ENCODE assay signal across 17 cellular contexts in the genomic region with DNA sequence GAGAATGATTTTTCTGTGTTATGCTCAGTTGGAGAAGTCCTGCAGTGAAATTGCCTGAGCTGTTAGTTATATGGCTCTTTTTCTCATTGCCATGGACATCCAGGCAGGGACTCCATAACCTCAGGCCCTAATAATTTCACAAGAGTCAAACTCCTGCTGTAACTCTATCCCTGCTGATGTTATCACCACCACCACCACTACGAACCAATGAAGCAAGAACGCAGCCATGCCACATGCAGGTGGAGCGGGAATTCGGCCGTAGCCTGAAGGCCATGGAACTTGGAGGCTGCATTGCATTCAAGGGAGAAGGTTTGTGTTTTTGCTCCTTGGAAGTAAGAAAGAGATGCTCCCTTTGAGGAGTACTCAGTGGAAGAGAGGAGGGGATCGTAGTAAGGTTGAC. TPM values are rescaled to one million over a fixed set of nuclear protein-coding genes. Genes with fewer than 3 reads are reported as not detected.
"Had no signal": no experiment of that assay in that cellular context is flagged by ENCODE, and none has a peak within 500 bp of the region (broad histone marks: within the 10 kb centered on the region; RNA-seq: fewer than 3 reads in every experiment).

No MANE protein-coding gene starts in this region.

- H3K4me1 ChIP-seq: esophagus muscularis mucosa, gastrocnemius medialis, heart right ventricle, left ventricle myocardium inferior, lower lobe of right lung, tibial artery had no signal

- H3K4me3 ChIP-seq: esophagus muscularis mucosa, gastrocnemius medialis, heart right ventricle, left ventricle myocardium inferior, lower lobe of right lung, ovary, smooth muscle cell, tibial artery had no signal

- H3K27me3 ChIP-seq: esophagus muscularis mucosa, ovary, tibial artery had no signal

- H3K36me3 ChIP-seq: esophagus muscularis mucosa, gastrocnemius medialis, heart right ventricle, left ventricle myocardium inferior, lower lobe of right lung, ovary, tibial artery had no signal

- H3K4me2 ChIP-seq: smooth muscle cell had no signal

- DNase-seq: effector memory CD8-positive, alpha-beta T cell; gastrocnemius medialis; heart right ventricle; hypothalamus; islet precursor cell; left ventricle myocardium inferior; lower lobe of right lung; natural killer cell; ovary; right cardiac atrium; stimulated activated CD4-positive, alpha-beta T cell treated with anti-CD3 and anti-CD28 coated beads, Interleukin-4, amount 100 ng/mL, for 1 hour; stimulated activated CD8-positive, alpha-beta memory T cell treated with anti-CD3 and anti-CD28 coated beads, Interleukin-4, amount 100 ng/mL, for 48 hours; tibial artery had no signal

- ATAC-seq: effector memory CD8-positive, alpha-beta T cell; gastrocnemius medialis; heart right ventricle; lower lobe of right lung; natural killer cell; right cardiac atrium; stimulated activated effector memory CD8-positive, alpha-beta T cell treated with anti-CD3 and anti-CD28 coated beads, Interleukin-12 subunit alpha, Interleukin-12 subunit beta, amount 100 ng/mL, for 72 hours had no signal

- H3K27ac ChIP-seq: epithelial cell of prostate, esophagus muscularis mucosa, gastrocnemius medialis, heart right ventricle, left ventricle myocardium inferior, lower lobe of right lung, ovary, tibial artery had no signal

- H3K9me3 ChIP-seq: esophagus muscularis mucosa, heart right ventricle, lower lobe of right lung, ovary, tibial artery had no signal

RNA-seq across cellular contexts. Expression of a gene that starts 16.8 kb away (rescaled TPM):
- total RNA-seq: smooth muscle cell had no signal
